Comparison of ENCODE assay signal across 9 cellular contexts in genomic region chr18:46042571-46043123, GRCh38. TPM values are rescaled to one million over a fixed set of nuclear protein-coding genes. Genes with fewer than 3 reads are reported as not detected.
DNase-seq lines count a peak whose midpoint lies in the region; ATAC-seq and TF ChIP-seq lines count a peak whose summit lies in the region.
"Had no signal": no experiment of that assay in that cellular context is flagged by ENCODE, and none has a peak within 500 bp of the region (broad histone marks: within the 10 kb centered on the region; RNA-seq: fewer than 3 reads in every experiment).

No MANE protein-coding gene starts in this region.

- H3K4me3 ChIP-seq in RWPE2 (ENCODE audit: severe bottlenecking) (no peak overlapping the region), endodermal cell (ENCODE audit: low read length) (no peak overlapping the region), skeletal muscle cell (ENCODE audit: low read depth, low read length) (no peak overlapping the region), suprapubic skin (no peak overlapping the region), dorsolateral prefrontal cortex (no peak overlapping the region)
- H3K4me3 ChIP-seq: transverse colon had no signal

- H3K27ac ChIP-seq in RWPE2 (ENCODE audit: poor library complexity, severe bottlenecking) (peak overlapping the region; percentile 53), endodermal cell (ENCODE audit: low read depth, low read length) (peak overlapping the region; percentile 30), suprapubic skin (no peak overlapping the region), dorsolateral prefrontal cortex (no peak overlapping the region)
- H3K27ac ChIP-seq: transverse colon had no signal

- H3K4me3 Mint-ChIP-seq in activated CD8-positive, alpha-beta memory T cell treated with anti-CD3 and anti-CD28 coated beads, Interleukin-2, amount 10 ng/mL, durations not matched to agents 7 days and 5 days = no peak overlapping the region
- no peak overlapping the region for H3K4me3 Mint-ChIP-seq in endodermal cell
- H3K4me3 Mint-ChIP-seq in CD14-positive monocyte = no peak overlapping the region

- TF ChIP-seq EP300 in suprapubic skin (IDR thresholded peaks at IDR 0.05) = no peak

- DNase-seq in activated CD8-positive, alpha-beta memory T cell treated with anti-CD3 and anti-CD28 coated beads, Interleukin-2, amount 10 ng/mL, durations not matched to agents 7 days and 5 days = peak; percentile 70
- no peak for DNase-seq in activated CD8-positive, alpha-beta memory T cell treated with anti-CD3 and anti-CD28 coated beads, Interleukin-2, amount 50 U/mL, for 4 hours
- DNase-seq in RWPE2 (ENCODE audit: low spot score) = no peak
- DNase-seq in endodermal cell = no peak
- peak; percentile 29 for DNase-seq in skeletal muscle cell (ENCODE audit: low read depth)
- no peak for DNase-seq in CD14-positive monocyte (ENCODE audit: low spot score)
- DNase-seq in suprapubic skin (ENCODE audit: low spot score in 2 of 2) = no peak
- no peak for DNase-seq in dorsolateral prefrontal cortex
- DNase-seq: transverse colon had no signal

- H3K27me3 ChIP-seq in RWPE2 (ENCODE audit: insufficient read depth, poor library complexity, severe bottlenecking) (no peaks in the 10 kb centered on the region), endodermal cell (ENCODE audit: control insufficient read depth, insufficient read depth, low read length, poor library complexity, severe bottlenecking) (no peaks in the 10 kb centered on the region), suprapubic skin (no peaks in the 10 kb centered on the region), dorsolateral prefrontal cortex (no peaks in the 10 kb centered on the region)
- H3K27me3 ChIP-seq: transverse colon had no signal

- no peak overlapping the region for H3K9ac ChIP-seq in endodermal cell (ENCODE audit: extremely low read depth, low read length, poor library complexity, severe bottlenecking)

- H3K4me1 ChIP-seq in RWPE2 (ENCODE audit: insufficient read depth, poor library complexity, severe bottlenecking) (peaks cover 7% of the 10 kb centered on the region), endodermal cell (ENCODE audit: control insufficient read depth, insufficient read depth, low read length) (peaks cover 10% of the 10 kb centered on the region), suprapubic skin (peaks cover 5% of the 10 kb centered on the region)

- H3K9me3 Mint-ChIP-seq in activated CD8-positive, alpha-beta memory T cell treated with anti-CD3 and anti-CD28 coated beads, Interleukin-2, amount 10 ng/mL, durations not matched to agents 7 days and 5 days (ENCODE audit: low read depth) = no peaks in the 10 kb centered on the region
- peaks cover 6% of the 10 kb centered on the region for H3K9me3 Mint-ChIP-seq in endodermal cell
- peaks cover 0 to 3% (median 0%) of the 10 kb centered on the region in 7 donors for H3K9me3 Mint-ChIP-seq in CD14-positive monocyte

- peak; percentile 57 for ATAC-seq in activated CD8-positive, alpha-beta memory T cell treated with anti-CD3 and anti-CD28 coated beads, Interleukin-2, amount 10 ng/mL, durations not matched to agents 7 days and 5 days
- ATAC-seq in RWPE2 (ENCODE audit: low read depth) = peak; percentile 91

- H3K36me3 ChIP-seq in RWPE2 (ENCODE audit: low read depth) = 0 out of 2 replicates have a peak, but pooled peaks cover 3% of the 10 kb centered on the region
- H3K36me3 ChIP-seq in endodermal cell (ENCODE audit: control insufficient read depth, insufficient read depth, low read length) = no peaks in the 10 kb centered on the region
- H3K36me3 ChIP-seq in suprapubic skin = peaks cover 2% of the 10 kb centered on the region
- H3K36me3 ChIP-seq: transverse colon had no signal

- intact Hi-C loops in CD14-positive monocyte (cut with micrococcal nuclease) (no loop called here), dorsolateral prefrontal cortex (cut with DNase I) (no loop called here)

- TF ChIP-seq POLR2A in suprapubic skin (IDR thresholded peaks at IDR 0.05) = no peak

- H3K9me3 ChIP-seq in RWPE2 (ENCODE audit: severe bottlenecking) (no peaks in the 10 kb centered on the region), endodermal cell (ENCODE audit: control insufficient read depth, low read length) (no peaks in the 10 kb centered on the region), suprapubic skin (no peaks in the 10 kb centered on the region)
- H3K9me3 ChIP-seq: transverse colon had no signal

- peaks cover 2% of the 10 kb centered on the region for H3K27me3 Mint-ChIP-seq in activated CD8-positive, alpha-beta memory T cell treated with anti-CD3 and anti-CD28 coated beads, Interleukin-2, amount 10 ng/mL, durations not matched to agents 7 days and 5 days
- H3K27me3 Mint-ChIP-seq in endodermal cell (ENCODE audit: insufficient read depth) = no peaks in the 10 kb centered on the region
- peaks cover 0 to 5% (median 0%) of the 10 kb centered on the region in 3 donors for H3K27me3 Mint-ChIP-seq in CD14-positive monocyte (ENCODE audit: low read depth in 3 of 3)

- TF ChIP-seq CTCF in RWPE2 (IDR thresholded peaks at IDR 0.05; ENCODE audit: poor library complexity, severe bottlenecking) (no peak), endodermal cell (conservative IDR thresholded peaks at IDR 0.05) (no peak), CD14-positive monocyte (IDR thresholded peaks at IDR 0.05) (no peak), suprapubic skin (IDR thresholded peaks at IDR 0.05) (no peak), dorsolateral prefrontal cortex (IDR thresholded peaks at IDR 0.05 in 54 of 56, conservative IDR thresholded peaks at IDR 0.05 in 2 of 56; ENCODE audit: low read depth in 1 of 56, partially characterized antibody in 56 of 56) (no peak)

- CTCF ChIA-PET in activated CD8-positive, alpha-beta memory T cell treated with anti-CD3 and anti-CD28 coated beads, Interleukin-2, amount 10 ng/mL, durations not matched to agents 7 days and 5 days (lab: Charles Lee) = interaction anchor here (1.2 to 1.5 kb wide), 2 partner anchors 31 to 66 kb away, joined by 3 to 4 read pairs; no protein-coding TSS in a partner anchor

- H3K27ac Mint-ChIP-seq in activated CD8-positive, alpha-beta memory T cell treated with anti-CD3 and anti-CD28 coated beads, Interleukin-2, amount 10 ng/mL, durations not matched to agents 7 days and 5 days = peak overlapping the region; percentile 35
- H3K27ac Mint-ChIP-seq in endodermal cell = no peak overlapping the region
- peak overlapping the region in 3 of 7 donors; percentile 1 to 47 (median 42) for H3K27ac Mint-ChIP-seq in CD14-positive monocyte

- peaks cover 10% of the 10 kb centered on the region for H3K36me3 Mint-ChIP-seq in activated CD8-positive, alpha-beta memory T cell treated with anti-CD3 and anti-CD28 coated beads, Interleukin-2, amount 10 ng/mL, durations not matched to agents 7 days and 5 days
- peaks cover 7% of the 10 kb centered on the region for H3K36me3 Mint-ChIP-seq in endodermal cell (ENCODE audit: low read depth)
- H3K36me3 Mint-ChIP-seq in CD14-positive monocyte = peaks cover 47 to 53% of the 10 kb centered on the region in 2 donors

- H3K4me1 Mint-ChIP-seq in activated CD8-positive, alpha-beta memory T cell treated with anti-CD3 and anti-CD28 coated beads, Interleukin-2, amount 10 ng/mL, durations not matched to agents 7 days and 5 days = peaks cover 29% of the 10 kb centered on the region
- H3K4me1 Mint-ChIP-seq in endodermal cell (peaks cover 29% of the 10 kb centered on the region), CD14-positive monocyte (peaks cover 40% of the 10 kb centered on the region)

- WGBS in endodermal cell (ENCODE audit: insufficient coverage in 1 of 2, insufficient read length in 1 of 2), 2 experiments = 64 to 68% methylated on average over 3 of the region's 3 CpGs
- WGBS in suprapubic skin = 47% methylated on average over 3 of the region's 3 CpGs

RNA-seq across cellular contexts. Expression of gene PSTPIP2, which starts 29.4 kb away (rescaled TPM):
- total RNA-seq in activated CD8-positive, alpha-beta memory T cell treated with anti-CD3 and anti-CD28 coated beads, Interleukin-2, amount 10 ng/mL, durations not matched to agents 7 days and 5 days = 10 to 100 TPM in 1 of 2 experiments, 1 to 10 TPM in 1; 4.1 to 16.1 TPM
- total RNA-seq in endodermal cell (10 to 100 TPM; 10.6 to 10.8 TPM), suprapubic skin (10 to 100 TPM in 2 of 4 donors, 1 to 10 TPM in 2; 7.5 to 33.6 (median 16.0) TPM), dorsolateral prefrontal cortex (1 to 10 TPM in 91 of 120 experiments, under 1 TPM in 29; 0.24 to 7.2 (median 1.7) TPM)
- 6.3 TPM for polyA plus RNA-seq in endodermal cell (2013, experiment 1 of 2)
- polyA plus RNA-seq in endodermal cell (2013, experiment 2 of 2) = 6.2 TPM
- polyA plus RNA-seq in CD14-positive monocyte = 10 to 100 TPM; 35.0 to 42.3 TPM

RNA-seq across cellular contexts. Expression of gene ATP5F1A, which starts 55.4 kb away (rescaled TPM):
- 100 to 1,000 TPM; 341 to 485 TPM for total RNA-seq in activated CD8-positive, alpha-beta memory T cell treated with anti-CD3 and anti-CD28 coated beads, Interleukin-2, amount 10 ng/mL, durations not matched to agents 7 days and 5 days
- total RNA-seq in endodermal cell = 100 to 1,000 TPM; 608 to 706 TPM
- polyA plus RNA-seq in endodermal cell (2013, experiment 1 of 2) = 609 TPM
- polyA plus RNA-seq in endodermal cell (2013, experiment 2 of 2) = 550 TPM
- polyA plus RNA-seq in CD14-positive monocyte = 100 to 1,000 TPM; 524 to 553 TPM
- 100 to 1,000 TPM; 250 to 584 (median 489) TPM for total RNA-seq in suprapubic skin
- 100 to 1,000 TPM; 250 to 674 (median 475) TPM for total RNA-seq in dorsolateral prefrontal cortex

Comparison
In these comparisons a context has a peak if more than half of its experiments do, and no peak if none do; other contexts are left out.
1. DNase-seq: peak in activated CD8-positive, alpha-beta memory T cell treated with anti-CD3 and anti-CD28 coated beads, Interleukin-2, amount 10 ng/mL, durations not matched to agents 7 days and 5 days (single experiment) and skeletal muscle cell (single experiment); none in activated CD8-positive, alpha-beta memory T cell treated with anti-CD3 and anti-CD28 coated beads, Interleukin-2, amount 50 U/mL, for 4 hours (single experiment), RWPE2 (single experiment), endodermal cell (single experiment), CD14-positive monocyte (single experiment), suprapubic skin (0 of 2) and dorsolateral prefrontal cortex (0 of 10).
2. H3K27ac ChIP-seq: peak in RWPE2 (single experiment) and endodermal cell (single experiment); none in suprapubic skin (single experiment) and dorsolateral prefrontal cortex (0 of 59).